In the genomic region with DNA sequence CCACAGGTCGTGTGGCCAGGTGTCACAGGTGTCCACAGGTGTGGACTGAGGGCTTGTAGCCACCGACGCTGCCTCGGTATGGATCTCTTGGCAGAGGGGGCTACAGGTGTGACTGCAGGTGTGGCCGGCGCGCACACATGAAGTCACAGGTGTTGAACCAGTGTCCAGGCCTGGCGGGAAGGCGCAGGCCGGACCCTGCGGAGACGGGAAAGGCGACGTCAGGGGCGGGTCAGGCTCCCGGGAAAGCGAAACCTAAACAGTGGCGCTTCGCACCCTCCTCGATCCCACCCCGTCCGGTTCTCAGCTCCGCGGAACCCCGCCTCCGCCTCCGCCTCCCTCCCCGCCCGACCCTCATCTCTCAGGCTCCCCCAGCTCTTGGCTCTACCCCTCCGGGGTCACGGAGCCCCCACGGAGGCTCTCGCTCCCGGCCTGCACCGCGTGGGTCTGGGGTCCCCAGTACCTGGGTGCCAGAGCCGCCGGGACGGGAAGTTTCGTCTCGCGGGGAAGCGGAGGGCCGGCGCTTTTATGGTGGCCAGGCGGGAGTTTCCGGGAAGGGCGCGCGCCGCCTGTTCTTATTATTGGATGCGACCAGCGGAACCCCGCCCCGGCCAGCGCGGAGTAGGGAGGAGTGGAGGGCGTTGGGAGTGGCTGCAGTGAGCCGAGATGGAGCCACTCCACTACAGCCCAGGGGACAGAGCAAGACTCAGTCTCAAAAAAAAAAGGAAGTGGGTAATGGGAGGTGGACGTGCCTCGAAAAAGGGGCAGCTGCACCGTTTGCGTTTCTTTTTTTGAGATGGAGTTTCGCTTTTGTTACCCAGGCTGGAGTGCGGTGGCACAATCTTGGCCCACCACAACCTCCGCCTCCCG, we compare ENCODE assay signal across 8 cellular contexts. TPM values are rescaled to one million over a fixed set of nuclear protein-coding genes. Genes with fewer than 3 reads are reported as not detected.
DNase-seq lines count a peak whose midpoint lies in the region; ATAC-seq and TF ChIP-seq lines count a peak whose summit lies in the region.

TSS of gene IRF7 (minus strand) at position 498 of the 867 bp plus-strand sequence. CDS start 586 bp downstream, outside the sequence.

- H3K9me3 Mint-ChIP-seq in GM23338: no peaks in the 10 kb centered on the region
- no peaks in the 10 kb centered on the region for H3K9me3 Mint-ChIP-seq in activated naive CD4-positive, alpha-beta T cell treated with anti-CD3 and anti-CD28 coated beads for 36 hours

- no peaks in the 10 kb centered on the region for H3K9me2 ChIP-seq in GM23338 (ENCODE audit: insufficient read depth)

- H3K36me3 ChIP-seq in GM23338 (ENCODE audit: insufficient read depth) (no peaks in the 10 kb centered on the region), gastroesophageal sphincter (peaks cover 0 to 64% of the 10 kb centered on the region in 2 donors)

- intact Hi-C loops in activated naive CD4-positive, alpha-beta T cell treated with anti-CD3 and anti-CD28 coated beads for 36 hours (cut with micrococcal nuclease): loop anchor here (1.0 to 2.0 kb wide), 2 partner anchors 39 to 80 kb away; partner anchors contain the start of genes DEAF1, PHRF1 and TMEM80

- TF ChIP-seq CTCF in GM23338 (conservative IDR thresholded peaks at IDR 0.05; ENCODE audit: low read depth in 2 of 2) (no peak), gastroesophageal sphincter (IDR thresholded peaks at IDR 0.05) (no peak)

- no peaks in the 10 kb centered on the region for H3K79me2 ChIP-seq in GM23338 (replicated peaks; ENCODE audit: insufficient read depth)

- H3F3A ChIP-seq in GM23338 (replicated peaks; ENCODE audit: low read depth): peaks cover 34% of the 10 kb centered on the region

- no peaks in the 10 kb centered on the region for H3K9me3 ChIP-seq in gastroesophageal sphincter

- H3K4me2 ChIP-seq in GM23338: peak within 1 kb of the TSS; percentile 89

- H3K4me3 ChIP-seq in GM23338: peak within 1 kb of the TSS; percentile 94
- H3K4me3 ChIP-seq in gastroesophageal sphincter: peak within 1 kb of the TSS; percentile 44 to 75

- H3K27me3 ChIP-seq in GM23338 (ENCODE audit: insufficient read depth) (no peaks in the 10 kb centered on the region), gastroesophageal sphincter (no peaks in the 10 kb centered on the region)

- H3K4me1 Mint-ChIP-seq in GM23338: peaks cover 5% of the 10 kb centered on the region
- peaks cover 15% of the 10 kb centered on the region for H3K4me1 Mint-ChIP-seq in activated naive CD4-positive, alpha-beta T cell treated with anti-CD3 and anti-CD28 coated beads for 36 hours (ENCODE audit: low read depth)

- peaks cover 8% of the 10 kb centered on the region for H3K27me3 Mint-ChIP-seq in GM23338 (ENCODE audit: insufficient read depth, low read depth, poor library complexity)
- no peaks in the 10 kb centered on the region for H3K27me3 Mint-ChIP-seq in activated naive CD4-positive, alpha-beta T cell treated with anti-CD3 and anti-CD28 coated beads for 36 hours (ENCODE audit: low read depth)

- in situ Hi-C loops in SK-MEL-5 (cut with HindIII; ENCODE audit: low pct_unique_long_range_greater_than_20kb, low sequenced_read_pairs): no loop called here

- ATAC-seq in GM23338 (peak; percentile 76), gastroesophageal sphincter (peak; percentile 92)

- H4K20me1 ChIP-seq in GM23338 (replicated peaks; ENCODE audit: insufficient read depth): peaks cover 16% of the 10 kb centered on the region; the same call in 1 of the 2 replicates

- peak within 1 kb of the TSS; percentile 89 for H3K27ac Mint-ChIP-seq in GM23338
- peak within 1 kb of the TSS; percentile 93 for H3K27ac Mint-ChIP-seq in activated naive CD4-positive, alpha-beta T cell treated with anti-CD3 and anti-CD28 coated beads for 36 hours

- H3K4me1 ChIP-seq in GM23338 (ENCODE audit: insufficient read depth): peaks cover 11% of the 10 kb centered on the region; the same call in 1 of the 2 replicates
- peaks cover 0 to 44% (median 28%) of the 10 kb centered on the region in 3 donors for H3K4me1 ChIP-seq in gastroesophageal sphincter

- no peak for TF ChIP-seq EP300 in gastroesophageal sphincter (IDR thresholded peaks at IDR 0.05)

- CTCF ChIA-PET in activated naive CD4-positive, alpha-beta T cell treated with anti-CD3 and anti-CD28 coated beads for 36 hours (lab: Charles Lee): no interaction called here

- H2AFZ ChIP-seq in GM23338: peak within 1 kb of the TSS; percentile 85

- H3K4me3 Mint-ChIP-seq in GM23338: peak within 1 kb of the TSS; percentile 81
- H3K4me3 Mint-ChIP-seq in activated naive CD4-positive, alpha-beta T cell treated with anti-CD3 and anti-CD28 coated beads for 36 hours: peak within 1 kb of the TSS; percentile 89

- H3K36me3 Mint-ChIP-seq in GM23338 (ENCODE audit: low read depth): peaks cover 16% of the 10 kb centered on the region
- H3K36me3 Mint-ChIP-seq in activated naive CD4-positive, alpha-beta T cell treated with anti-CD3 and anti-CD28 coated beads for 36 hours (ENCODE audit: low read depth): peaks cover 18% of the 10 kb centered on the region

- no peak within 1 kb of the TSS for H3K27ac ChIP-seq in GM23338 (ENCODE audit: low read depth)
- H3K27ac ChIP-seq in gastroesophageal sphincter: peak within 1 kb of the TSS; percentile 51 to 94 (median 90)

- peak; percentile 60 to 71 for TF ChIP-seq POLR2A in gastroesophageal sphincter (IDR thresholded peaks at IDR 0.05)

- DNase-seq in Daoy (ENCODE audit: low read depth): peak; percentile 93
- DNase-seq in GM23338 (ENCODE audit: low spot score): peak; percentile 95
- peak; percentile 83 for DNase-seq in LoVo (ENCODE audit: low spot score)
- DNase-seq in SK-MEL-5 (ENCODE audit: low read depth, low spot score): peak; percentile 91
- peak; percentile 91 for DNase-seq in activated naive CD4-positive, alpha-beta T cell treated with anti-CD3 and anti-CD28 coated beads for 36 hours
- DNase-seq in nucleus accumbens (lab: John Stamatoyannopoulos, UW): peak; percentile 21 to 89 (median 72)
- peak; percentile 85 for DNase-seq in superior temporal gyrus (ENCODE audit: extremely low spot score)

- 28% methylated on average over 8 of the region's 67 CpGs; no CpG with 5 or more reads in 1 of the 2 donors for WGBS in gastroesophageal sphincter (ENCODE audit: low coverage in 1 of 2), 2 donors

TF ChIP-seq in GM23338, 12 proteins besides CTCF, POLR2A, EP300 and RAD21:
- TF ChIP-seq JUNB (IDR thresholded peaks at IDR 0.05; ENCODE audit: unreplicated experiment) (no peak), NANOG (IDR thresholded peaks at IDR 0.05; ENCODE audit: borderline replicate concordance) (no peak), CREB1 (CRISPR knock-in tag; IDR thresholded peaks at IDR 0.05; ENCODE audit: low read depth) (peak; percentile 68), POLR2AphosphoS5 (IDR thresholded peaks at IDR 0.05; ENCODE audit: low read depth) (peak; percentile 77)
- TF ChIP-seq, protein P1, sequence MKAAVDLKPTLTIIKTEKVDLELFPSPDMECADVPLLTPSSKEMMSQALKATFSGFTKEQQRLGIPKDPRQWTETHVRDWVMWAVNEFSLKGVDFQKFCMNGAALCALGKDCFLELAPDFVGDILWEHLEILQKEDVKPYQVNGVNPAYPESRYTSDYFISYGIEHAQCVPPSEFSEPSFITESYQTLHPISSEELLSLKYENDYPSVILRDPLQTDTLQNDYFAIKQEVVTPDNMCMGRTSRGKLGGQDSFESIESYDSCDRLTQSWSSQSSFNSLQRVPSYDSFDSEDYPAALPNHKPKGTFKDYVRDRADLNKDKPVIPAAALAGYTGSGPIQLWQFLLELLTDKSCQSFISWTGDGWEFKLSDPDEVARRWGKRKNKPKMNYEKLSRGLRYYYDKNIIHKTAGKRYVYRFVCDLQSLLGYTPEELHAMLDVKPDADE (IDR thresholded peaks at IDR 0.05): peak; percentile 22; the same call in 1 of the 2 replicates
TF ChIP-seq in GM23338: peak in this region for 3.

RNA-seq across cellular contexts. Expression of gene IRF7, which starts in this region (rescaled TPM):
- total RNA-seq in Daoy (2014; rRNA removed; shearing (Covaris generic)): 6.7 and 14.5 TPM in 2 replicates
- total RNA-seq in GM23338 (2014; rRNA removed; shearing (Covaris generic)): 13.8 and 17.3 TPM in 2 replicates
- 11.4 and 12.3 TPM in 2 replicates for polyA plus RNA-seq in GM23338 (2016; fragmentation: Nextera tagmentation; extraction: Ambion mirVana)
- 3.5 and 3.7 TPM in 2 replicates for total RNA-seq in SK-MEL-5 (2014; rRNA removed; shearing (Covaris generic))
- 4.2 and 5.6 TPM in 2 replicates for polyA plus RNA-seq in SK-MEL-5 (2015; cell fraction: cytosol; rRNA removed)
- 18.0 and 32.2 TPM in 2 replicates for polyA plus RNA-seq in SK-MEL-5 (2015; cell fraction: nucleus; rRNA removed)
- 10 to 100 TPM; 83.2 to 92.7 TPM for total RNA-seq in activated naive CD4-positive, alpha-beta T cell treated with anti-CD3 and anti-CD28 coated beads for 36 hours
- total RNA-seq in gastroesophageal sphincter: 10 to 100 TPM in 3 of 4 donors, 1 to 10 TPM in 1; 5.4 to 25.4 (median 13.9) TPM
